ENCODE assay signal across 8 cellular contexts in the genomic region with DNA sequence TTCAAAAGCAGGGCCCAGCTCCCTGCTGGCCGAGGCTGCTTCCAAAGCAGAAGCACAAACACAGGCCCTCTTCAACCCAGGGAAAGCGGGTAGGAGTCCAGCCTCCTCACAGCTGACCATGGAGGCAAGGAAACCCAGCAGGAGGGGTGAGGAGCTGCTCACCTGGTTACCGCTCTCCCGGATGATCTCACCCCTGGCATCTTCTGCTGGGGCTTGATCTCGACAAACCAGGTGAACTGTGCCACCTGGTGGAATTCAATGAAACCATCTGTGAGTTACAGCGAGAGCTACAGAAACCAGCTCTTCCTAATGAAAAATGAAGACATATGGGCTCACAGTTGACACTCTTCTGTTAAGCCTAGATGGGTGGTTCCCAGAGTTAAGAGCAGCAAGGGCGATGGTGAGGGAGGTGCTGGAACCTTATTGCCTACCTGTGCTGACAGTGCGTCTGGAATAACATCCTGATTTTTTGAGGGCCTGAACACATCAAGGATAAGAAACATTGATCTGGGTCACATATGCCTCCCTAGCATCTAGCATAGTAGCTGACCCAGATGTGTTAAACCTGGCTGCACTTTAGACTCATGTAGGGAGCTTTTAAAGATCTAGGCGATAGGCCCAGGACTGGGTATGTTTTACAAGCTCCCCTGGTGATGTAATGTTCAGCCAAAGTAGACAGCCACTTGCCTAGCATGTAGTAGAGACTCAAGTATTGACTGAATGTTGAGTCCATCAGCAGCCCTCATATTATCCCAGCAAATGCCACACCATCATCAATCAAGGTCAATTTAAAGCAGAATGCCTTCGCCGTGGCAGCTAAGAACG. TPM values are rescaled to one million over a fixed set of nuclear protein-coding genes. Genes with fewer than 3 reads are reported as not detected.
DNase-seq lines count a peak whose midpoint lies in the region; ATAC-seq, FAIRE-seq and TF ChIP-seq lines count a peak whose summit lies in the region.

No MANE protein-coding gene starts in this region.

- no peak overlapping the region for H3K27ac ChIP-seq in PC-9
- no peak overlapping the region for H3K27ac ChIP-seq in hepatocyte

- BruUV-seq in PC-9 (replicated peaks; lab: Mats Ljungman, UMichigan), result no TSS peak

- H3K27ac Mint-ChIP-seq in activated naive CD8-positive, alpha-beta T cell, result peak overlapping the region; percentile 16

- H3K36me3 ChIP-seq in PC-9 (ENCODE audit: low read depth) (no peaks in the 10 kb centered on the region), hepatocyte (replicated peaks; ENCODE audit: insufficient read depth, low read depth) (no peaks in the 10 kb centered on the region)

- 68% methylated on average over 12 of the region's 12 CpGs for WGBS in hepatocyte (ENCODE audit: low lambda C conversion rate, missing lambda C conversion rate)

- H3K9me2 ChIP-seq in PC-9 (ENCODE audit: insufficient read depth), result no peaks in the 10 kb centered on the region
- H3K9me2 ChIP-seq in hepatocyte (replicated peaks; ENCODE audit: insufficient read depth), result no peaks in the 10 kb centered on the region

- H3K9me3 ChIP-seq in PC-9 (ENCODE audit: insufficient read depth, low read depth) (no peaks in the 10 kb centered on the region), hepatocyte (ENCODE audit: low read depth) (no peaks in the 10 kb centered on the region)

- no peak for ATAC-seq in GM19455 (IDR thresholded peaks at IDR 0.05; ENCODE audit: unreplicated experiment)

- peaks cover 21% of the 10 kb centered on the region; the same call in 1 of the 2 replicates for H3F3A ChIP-seq in PC-9 (ENCODE audit: insufficient read depth, low read depth)

- peak; percentile 89 for DNase-seq in COR-L47 (lab: John Stamatoyannopoulos, UW)
- DNase-seq in GM19239 (ENCODE audit: insufficient read length, low spot score), result peak; percentile 51
- DNase-seq in LHCN-M2 (ENCODE audit: low read depth), result peak; percentile 43
- DNase-seq in PC-9, result peak; percentile 54 to 66
- DNase-seq in hepatocyte (ENCODE audit: low spot score), result peak; percentile 85
- DNase-seq in stimulated activated CD4-positive, alpha-beta T cell treated with anti-CD3 and anti-CD28 coated beads, Interleukin-2, amount 100 ng/mL, for 24 hours, result peak; percentile 51 to 66

- H3K36me3 Mint-ChIP-seq in activated naive CD8-positive, alpha-beta T cell, result peaks cover 5% of the 10 kb centered on the region

- no peak overlapping the region for H2AFZ ChIP-seq in PC-9
- H2AFZ ChIP-seq in hepatocyte, result no peak overlapping the region

- TF ChIP-seq CTCF in PC-9 (conservative IDR thresholded peaks at IDR 0.05) (peak; percentile 80), hepatocyte (IDR thresholded peaks at IDR 0.05; ENCODE audit: poor library complexity) (peak; percentile 72)

- H3K4me1 ChIP-seq in PC-9 (replicated peaks; ENCODE audit: insufficient read depth) (peaks cover 24% of the 10 kb centered on the region), hepatocyte (ENCODE audit: insufficient read depth) (peaks cover 12% of the 10 kb centered on the region)

- H3K4me3 ChIP-seq in PC-9 (no peak overlapping the region), hepatocyte (no peak overlapping the region)

- peak; percentile 97 for FAIRE-seq in GM19239 (lab: Jason Lieb, UNC)

- H3K4me2 ChIP-seq in PC-9 (no peak overlapping the region), hepatocyte (no peak overlapping the region)

- CTCF ChIA-PET in PC-9 (lab: Charles Lee), result interaction anchor here (0.6 to 1.3 kb wide), 11 partner anchors 14 to 672 kb away, joined by 3 to 21 read pairs (median 4); a partner anchor contains a TSS

- intact Hi-C loops in PC-9 (cut with micrococcal nuclease; ENCODE audit: unreplicated experiment), result loop anchor here (1.0 to 10.0 kb wide), 5 partner anchors 213 to 649 kb away; no protein-coding TSS in a partner anchor

- H4K20me1 ChIP-seq in PC-9 (ENCODE audit: insufficient read depth) (no peaks in the 10 kb centered on the region), hepatocyte (ENCODE audit: insufficient read depth, poor library complexity, severe bottlenecking) (no peaks in the 10 kb centered on the region)

- no peaks in the 10 kb centered on the region for H3K27me3 ChIP-seq in PC-9 (ENCODE audit: insufficient read depth, low read depth)
- H3K27me3 ChIP-seq in hepatocyte, result no peaks in the 10 kb centered on the region

- no peak overlapping the region for H3K4me3 Mint-ChIP-seq in activated naive CD8-positive, alpha-beta T cell

- POLR2A ChIA-PET in PC-9 (lab: Charles Lee; ENCODE audit: unreplicated experiment), result interaction anchor here (0.7 to 1.1 kb wide), 5 partner anchors 55 to 509 kb away, joined by 3 to 10 read pairs (median 5); a partner anchor contains a TSS

- H3K4me1 Mint-ChIP-seq in activated naive CD8-positive, alpha-beta T cell (ENCODE audit: low read depth), result peaks cover 48% of the 10 kb centered on the region

- no peaks in the 10 kb centered on the region for H3K27me3 Mint-ChIP-seq in activated naive CD8-positive, alpha-beta T cell

- H3K9me3 Mint-ChIP-seq in activated naive CD8-positive, alpha-beta T cell (ENCODE audit: low read depth), result no peaks in the 10 kb centered on the region

- no peaks in the 10 kb centered on the region for H3K79me2 ChIP-seq in PC-9 (ENCODE audit: low read depth)
- no peaks in the 10 kb centered on the region for H3K79me2 ChIP-seq in hepatocyte

RNA-seq across cellular contexts. Expression of a gene that starts 6.1 kb away (rescaled TPM):
- 3.2 and 3.6 TPM in 2 replicates for total RNA-seq in LHCN-M2 (2014; rRNA removed)
- polyA plus RNA-seq in LHCN-M2 (2012), result 8.4 TPM
- 6.9 and 11.9 TPM in 2 replicates for total RNA-seq in PC-9 (2021)
- 4.6 and 9.8 TPM in 2 replicates for total RNA-seq in hepatocyte
- polyA plus RNA-seq in hepatocyte, result 13.5 and 19.3 TPM in 2 replicates

RNA-seq across cellular contexts. Expression of a gene that starts 47.1 kb away (rescaled TPM):
- not detected in 2 replicates for total RNA-seq in LHCN-M2 (2014; rRNA removed)
- polyA plus RNA-seq in LHCN-M2 (2012), result not detected
- not detected in 2 replicates for total RNA-seq in PC-9 (2021)
- total RNA-seq in hepatocyte, result 0.16 and 0.20 TPM in 2 replicates
- polyA plus RNA-seq in hepatocyte, result 0.19 and 0.23 TPM in 2 replicates
